12 cellular contexts compared by ENCODE assay signal in the genomic region with DNA sequence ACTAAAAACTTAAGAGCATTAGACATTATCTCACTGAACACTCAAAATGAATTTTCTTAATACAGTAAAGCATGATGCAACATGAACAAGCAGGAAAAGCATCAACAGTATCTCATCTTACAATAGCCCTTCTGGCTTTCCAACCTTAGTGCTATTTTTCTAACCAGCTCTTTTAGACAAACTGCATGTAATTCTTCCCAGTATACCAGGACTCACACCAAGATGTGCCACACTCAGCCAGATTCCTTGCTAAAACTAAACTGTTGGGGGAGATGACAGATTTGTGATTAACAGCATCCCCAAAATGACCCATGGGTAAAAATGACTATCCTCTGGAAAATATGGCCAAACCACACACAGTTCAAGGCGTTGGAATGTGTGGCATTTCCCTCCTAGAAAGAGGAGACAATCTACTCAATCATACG. TPM values are rescaled to one million over a fixed set of nuclear protein-coding genes. Genes with fewer than 3 reads are reported as not detected.
A peak's percentile ranks its signal among the peaks of the same experiment; 100 is the strongest.
DNase-seq lines count a peak whose midpoint lies in the region; TF ChIP-seq lines count a peak whose summit lies in the region.
"Had no signal": no experiment of that assay in that cellular context is flagged by ENCODE, and none has a peak within 500 bp of the region (broad histone marks: within the 10 kb centered on the region; RNA-seq: fewer than 3 reads in every experiment).

No MANE protein-coding gene starts in this region.

- no peak for TF ChIP-seq POLR2A in suprapubic skin (IDR thresholded peaks at IDR 0.05)

- no TSS peak for BruUV-seq in mammary epithelial cell (replicated peaks; lab: Mats Ljungman, UMichigan)

- dilution Hi-C loops in mammary epithelial cell (cut with HindIII; ENCODE audit: low sequenced_read_pairs) = loop anchor here (5.0 kb wide), 1 partner anchor 104 kb away; no protein-coding TSS in a partner anchor

- H2AFZ ChIP-seq in mammary epithelial cell (ENCODE audit: low read depth, low read length) = peak overlapping the region; percentile 49

- CTCF ChIA-PET in mammary epithelial cell (lab: Charles Lee; ENCODE audit: low non-redundant PET) = interaction anchor here (0.7 kb wide), 1 partner anchor 308 kb away, joined by 3 read pairs; no protein-coding TSS in a partner anchor

- WGBS in HUES64 = 76% methylated on average over 2 of the region's 2 CpGs
- WGBS in mammary epithelial cell (ENCODE audit: low coverage, missing lambda C conversion rate) = 0% methylated on average over 2 of the region's 2 CpGs
- WGBS in suprapubic skin = 52% methylated on average over 2 of the region's 2 CpGs

- H4K20me1 ChIP-seq in mammary epithelial cell (ENCODE audit: insufficient read depth, low read length) = no peaks in the 10 kb centered on the region

- H3K4me1 ChIP-seq in HUES64 (ENCODE audit: insufficient read depth, low read length) (peaks cover 27% of the 10 kb centered on the region), mammary epithelial cell (ENCODE audit: insufficient read depth, low read length) (peaks cover 22% of the 10 kb centered on the region), suprapubic skin (no peaks in the 10 kb centered on the region)

- H3K27ac ChIP-seq in HUES64 (ENCODE audit: low read depth, low read length) (peak overlapping the region; percentile 8; the same call in 1 of the 2 replicates), mammary epithelial cell (ENCODE audit: insufficient read depth, low read depth, low read length) (no peak overlapping the region), suprapubic skin (no peak overlapping the region)

- H3K4me2 ChIP-seq in mammary epithelial cell (ENCODE audit: insufficient read depth, low read depth, low read length) = peak overlapping the region; percentile 58

- H3K9ac ChIP-seq in HUES64 (ENCODE audit: low read depth, low read length) (peak overlapping the region; percentile 14; the same call in 1 of the 2 replicates), mammary epithelial cell (ENCODE audit: insufficient read depth, low read length) (no peak overlapping the region)

- H3K36me3 ChIP-seq in HUES64 (ENCODE audit: insufficient read depth, low read length) (peaks cover 12% of the 10 kb centered on the region), mammary epithelial cell (ENCODE audit: insufficient read depth, low read length) (no peaks in the 10 kb centered on the region), suprapubic skin (peaks cover 7% of the 10 kb centered on the region)

- no peaks in the 10 kb centered on the region for H3K9me3 ChIP-seq in HUES64 (ENCODE audit: insufficient read depth, low read depth, low read length)
- H3K9me3 ChIP-seq in mammary epithelial cell (replicated peaks; ENCODE audit: insufficient read depth, low read length) = no peaks in the 10 kb centered on the region
- H3K9me3 ChIP-seq in suprapubic skin = no peaks in the 10 kb centered on the region

- H3K27me3 ChIP-seq in HUES64 (ENCODE audit: insufficient read depth, low read length) = no peaks in the 10 kb centered on the region
- no peaks in the 10 kb centered on the region for H3K27me3 ChIP-seq in mammary epithelial cell (ENCODE audit: insufficient read depth, low read length)
- H3K27me3 ChIP-seq in suprapubic skin = no peaks in the 10 kb centered on the region

- DNase-seq in ACHN = peak; percentile 78
- peak; percentile 56 for DNase-seq in mammary epithelial cell
- DNase-seq in left kidney (ENCODE audit: low read depth, low spot score) = peak; percentile 58
- no peak for DNase-seq in HuH-7.5 (ENCODE audit: low spot score)
- no peak for DNase-seq in suprapubic skin (ENCODE audit: low spot score in 2 of 2)
- no peak for DNase-seq in activated CD4-positive, alpha-beta T cell treated with anti-CD3 and anti-CD28 coated beads for 1 hour
- DNase-seq in ecto neural progenitor cell (ENCODE audit: low spot score) = no peak
- DNase-seq: activated CD4-positive, alpha-beta T cell treated with anti-CD3 and anti-CD28 coated beads for 4 hours; activated naive CD8-positive, alpha-beta T cell treated with anti-CD3 and anti-CD28 coated beads, Interleukin-2, amount 50 U/mL, for 24 hours; C1 segment of cervical spinal cord; NCI-H1092 treated with DMSO at 0.1 percent for 48 hours had no signal

- TF ChIP-seq EP300 in suprapubic skin (IDR thresholded peaks at IDR 0.05) = no peak

- H3K4me3 ChIP-seq in HUES64 (ENCODE audit: low read length) (no peak overlapping the region), mammary epithelial cell (replicated peaks in 1 of 3; ENCODE audit: insufficient read depth in 1 of 3, low read depth in 2 of 3, low read length in 3 of 3) (no peak overlapping the region), suprapubic skin (no peak overlapping the region)

- TF ChIP-seq CTCF in mammary epithelial cell (conservative IDR thresholded peaks at IDR 0.05 in 1 of 2, IDR thresholded peaks at IDR 0.05 in 1 of 2; ENCODE audit: extremely low read depth in 1 of 2, insufficient read depth in 1 of 2, low read depth in 1 of 2, low read length in 2 of 2) = no peak
- TF ChIP-seq CTCF in suprapubic skin (IDR thresholded peaks at IDR 0.05) = no peak

- H3K79me2 ChIP-seq in mammary epithelial cell (ENCODE audit: insufficient read depth, low read length) = no peaks in the 10 kb centered on the region

- intact Hi-C loops in mammary epithelial cell (cut with micrococcal nuclease) = loop anchor here (1.0 to 10.0 kb wide), 3 partner anchors 36 to 312 kb away; a partner anchor contains a TSS

- in situ Hi-C loops in ACHN (cut with HindIII; ENCODE audit: low pct_ligation_motif_present, low pct_unique_long_range_greater_than_20kb, low sequenced_read_pairs) = no loop called here
- in situ Hi-C loops in mammary epithelial cell (cut with MboI; ENCODE audit: low sequenced_read_pairs in 2 of 2) = no loop called here

RNA-seq across cellular contexts. Expression of a gene that starts 36.2 kb away (rescaled TPM):
- 31.3 TPM for polyA plus RNA-seq in HUES64 (2013, experiment 1 of 2)
- 28.2 TPM for polyA plus RNA-seq in HUES64 (2013, experiment 2 of 2)
- total RNA-seq in mammary epithelial cell (10 to 100 TPM; 14.7 to 16.7 TPM), suprapubic skin (10 to 100 TPM; 24.7 to 42.3 (median 31.4) TPM)
- 8.4 TPM for polyA plus RNA-seq in mammary epithelial cell
- polyA minus RNA-seq in mammary epithelial cell = 1.8 TPM

Comparison
In these comparisons a context has a peak if more than half of its experiments do, and no peak if none do; other contexts are left out.
1. DNase-seq: peak in ACHN (single experiment), mammary epithelial cell (single experiment) and left kidney (single experiment); none in HuH-7.5 (single experiment), suprapubic skin (0 of 2), activated CD4-positive, alpha-beta T cell treated with anti-CD3 and anti-CD28 coated beads for 1 hour (single experiment) and ecto neural progenitor cell (single experiment).